In genomic region chr4:7652006-7652405, GRCh38 we compare ENCODE assay signal across 17 cellular contexts.
DNase-seq lines count a peak whose midpoint lies in the region; ATAC-seq, FAIRE-seq and TF ChIP-seq lines count a peak whose summit lies in the region.
"Had no signal": no experiment of that assay in that cellular context is flagged by ENCODE, and none has a peak within 500 bp of the region (broad histone marks: within the 10 kb centered on the region; RNA-seq: fewer than 3 reads in every experiment).

No MANE protein-coding gene starts in this region.

- H3K27ac Mint-ChIP-seq in MCF 10A (ENCODE audit: low read depth, unreplicated experiment): peak overlapping the region; percentile 21
- no peak overlapping the region for H3K27ac Mint-ChIP-seq in activated CD4-positive, alpha-beta T cell treated with anti-CD3 and anti-CD28 coated beads for 36 hours
- H3K27ac Mint-ChIP-seq: activated naive CD4-positive, alpha-beta T cell treated with anti-CD3 and anti-CD28 coated beads for 36 hours; activated T-cell treated with anti-CD3 and anti-CD28 coated beads, Interleukin-2, amount 50 U/mL, for 24 hours had no signal

- peak overlapping the region; percentile 42 for H3K56ac ChIP-seq in mesendoderm (ENCODE audit: low read length)

- no peak for DNase-seq in HTR-8/SVneo (ENCODE audit: insufficient read length, low spot score)
- DNase-seq in MCF 10A (ENCODE audit: unreplicated experiment): no peak
- DNase-seq in mesendoderm: no peak
- DNase-seq in spleen: peak; percentile 60
- no peak for DNase-seq in activated CD4-positive, alpha-beta T cell treated with anti-CD3 and anti-CD28 coated beads for 36 hours
- DNase-seq: activated naive CD4-positive, alpha-beta T cell treated with anti-CD3 and anti-CD28 coated beads for 36 hours; activated T-cell treated with anti-CD3 and anti-CD28 coated beads, Interleukin-2, amount 50 U/mL, for 24 hours; NCI-H1105; NCI-H510A; SW 1271 had no signal

- H3K9me3 ChIP-seq in spleen: no peaks in the 10 kb centered on the region
- H3K9me3 ChIP-seq: ascending aorta, thyroid gland had no signal

- ATAC-seq in activated CD4-positive, alpha-beta T cell treated with anti-CD3 and anti-CD28 coated beads for 36 hours: no peak
- no peak for ATAC-seq in HG03432 (IDR thresholded peaks at IDR 0.05; ENCODE audit: unreplicated experiment)
- no peak for ATAC-seq in GM18861 (IDR thresholded peaks at IDR 0.05; ENCODE audit: unreplicated experiment)
- ATAC-seq: naive thymus-derived CD8-positive, alpha-beta T cell had no signal

- CTCF ChIA-PET in MCF 10A (lab: Yijun Ruan, JAX): interaction anchor here (0.6 to 0.7 kb wide), 2 partner anchors 552 to 889 kb away, joined by 3 read pairs; no protein-coding TSS in a partner anchor
- CTCF ChIA-PET in activated CD4-positive, alpha-beta T cell treated with anti-CD3 and anti-CD28 coated beads for 36 hours (lab: Charles Lee): interaction anchor here (0.6 kb wide), 1 partner anchor 146 kb away, joined by 3 read pairs; no protein-coding TSS in a partner anchor

- H3K27me3 ChIP-seq in mesendoderm (ENCODE audit: insufficient read depth, low read length, poor library complexity) (no peaks in the 10 kb centered on the region), spleen (replicated peaks in 1 of 7) (peaks cover 0 to 64% (median 7%) of the 10 kb centered on the region in 7 donors)
- H3K27me3 ChIP-seq: ascending aorta, hepatocyte, thyroid gland had no signal

- no CpG with 5 or more reads among the region's 8 CpGs for WGBS in mesendoderm (ENCODE audit: extremely low coverage, insufficient coverage, low lambda C conversion rate)
- WGBS in spleen, 5 donors: 72 to 84% (median 79%) methylated on average over 6 to 8 of the region's 8 CpGs

- H3K27ac ChIP-seq in mesendoderm (ENCODE audit: low read depth, low read length) (no peak overlapping the region), spleen (peak overlapping the region in 3 of 8 donors; percentile 40 to 58 (median 43))
- H3K27ac ChIP-seq: ascending aorta, hepatocyte had no signal

- intact Hi-C loops in MCF 10A (cut with micrococcal nuclease) (no loop called here), spleen (cut with DNase I; ENCODE audit: low total_unique reads) (no loop called here)
- intact Hi-C loops in activated CD4-positive, alpha-beta T cell treated with anti-CD3 and anti-CD28 coated beads for 36 hours (cut with DNase I, micrococcal nuclease): no loop called here

- H3K4me3 ChIP-seq in mesendoderm (ENCODE audit: low read length): no peak overlapping the region
- no peak overlapping the region for H3K4me3 ChIP-seq in spleen
- H3K4me3 ChIP-seq: ascending aorta, hepatocyte, thyroid gland had no signal

- BruUV-seq in MCF 10A (replicated peaks; lab: Mats Ljungman, UMichigan): no TSS peak

- no peak overlapping the region for H2BK5ac ChIP-seq in mesendoderm (ENCODE audit: low read length)

- no peak overlapping the region for H2BK15ac ChIP-seq in mesendoderm (replicated peaks; ENCODE audit: low read depth)

- no peak for TF ChIP-seq CTCF in MCF 10A (IDR thresholded peaks at IDR 0.05; ENCODE audit: unreplicated experiment)
- no peak for TF ChIP-seq CTCF in spleen (IDR thresholded peaks at IDR 0.05 in 8 of 11, conservative IDR thresholded peaks at IDR 0.05 in 3 of 11)

- POLR2A ChIA-PET in MCF 10A (lab: Yijun Ruan, JAX): interaction anchor here (0.9 to 1.8 kb wide), 3 partner anchors 22 to 104 kb away, joined by 3 to 7 read pairs (median 4); no protein-coding TSS in a partner anchor
- POLR2A ChIA-PET in activated CD4-positive, alpha-beta T cell treated with anti-CD3 and anti-CD28 coated beads for 36 hours (lab: Charles Lee): interaction anchor here (0.6 kb wide), 1 partner anchor 19 kb away, joined by 3 read pairs; no protein-coding TSS in a partner anchor

- H3K79me1 ChIP-seq in mesendoderm (ENCODE audit: low read length): no peaks in the 10 kb centered on the region

- no peak overlapping the region for H3K4ac ChIP-seq in mesendoderm (ENCODE audit: low read depth, low read length)

- no peak overlapping the region for H4K8ac ChIP-seq in mesendoderm (ENCODE audit: low read depth, low read length)

- peak; percentile 4 for FAIRE-seq in HTR-8/SVneo (lab: Jason Lieb, UNC)
- FAIRE-seq: islet of Langerhans had no signal

- no peaks in the 10 kb centered on the region for H3K27me3 Mint-ChIP-seq in MCF 10A (ENCODE audit: insufficient read depth, unreplicated experiment)
- H3K27me3 Mint-ChIP-seq in activated CD4-positive, alpha-beta T cell treated with anti-CD3 and anti-CD28 coated beads for 36 hours: peaks cover 5% of the 10 kb centered on the region

- H3K79me2 ChIP-seq in mesendoderm (ENCODE audit: control insufficient read depth, insufficient read depth, low read length): no peaks in the 10 kb centered on the region
- H3K79me2 ChIP-seq: hepatocyte had no signal

- H2AK5ac ChIP-seq in mesendoderm (ENCODE audit: low read length): no peak overlapping the region

- no peak overlapping the region for H2BK120ac ChIP-seq in mesendoderm (ENCODE audit: low read depth, low read length)

- H3K36me3 ChIP-seq in mesendoderm (ENCODE audit: control insufficient read depth, insufficient read depth, low read length): no peaks in the 10 kb centered on the region
- no peaks in the 10 kb centered on the region for H3K36me3 ChIP-seq in spleen
- H3K36me3 ChIP-seq: ascending aorta, thyroid gland had no signal

- no peak overlapping the region for H3K18ac ChIP-seq in mesendoderm (ENCODE audit: low read length)

- H3K4me1 Mint-ChIP-seq in MCF 10A (ENCODE audit: insufficient read depth, unreplicated experiment): peaks cover 39% of the 10 kb centered on the region
- H3K4me1 Mint-ChIP-seq in activated CD4-positive, alpha-beta T cell treated with anti-CD3 and anti-CD28 coated beads for 36 hours: peaks cover 18% of the 10 kb centered on the region

- no peaks in the 10 kb centered on the region for H3K36me3 Mint-ChIP-seq in MCF 10A (ENCODE audit: insufficient read depth, unreplicated experiment)
- no peaks in the 10 kb centered on the region for H3K36me3 Mint-ChIP-seq in activated CD4-positive, alpha-beta T cell treated with anti-CD3 and anti-CD28 coated beads for 36 hours (ENCODE audit: low read depth)
- H3K36me3 Mint-ChIP-seq: naive thymus-derived CD8-positive, alpha-beta T cell had no signal

- H3K4me3 Mint-ChIP-seq in MCF 10A (ENCODE audit: unreplicated experiment): no peak overlapping the region
- no peak overlapping the region for H3K4me3 Mint-ChIP-seq in activated CD4-positive, alpha-beta T cell treated with anti-CD3 and anti-CD28 coated beads for 36 hours
- H3K4me3 Mint-ChIP-seq: activated naive CD4-positive, alpha-beta T cell treated with anti-CD3 and anti-CD28 coated beads for 36 hours; activated T-cell treated with anti-CD3 and anti-CD28 coated beads, Interleukin-2, amount 50 U/mL, for 24 hours had no signal

- no peaks in the 10 kb centered on the region for H3K9me3 Mint-ChIP-seq in MCF 10A (ENCODE audit: unreplicated experiment)
- H3K9me3 Mint-ChIP-seq in activated CD4-positive, alpha-beta T cell treated with anti-CD3 and anti-CD28 coated beads for 36 hours (ENCODE audit: low read depth): no peaks in the 10 kb centered on the region
- H3K9me3 Mint-ChIP-seq: activated naive CD4-positive, alpha-beta T cell treated with anti-CD3 and anti-CD28 coated beads for 36 hours; activated T-cell treated with anti-CD3 and anti-CD28 coated beads, Interleukin-2, amount 50 U/mL, for 24 hours had no signal

- no peak overlapping the region for H3K4me2 ChIP-seq in mesendoderm (ENCODE audit: low read length)
- H3K4me2 ChIP-seq: hepatocyte had no signal

- no peak for TF ChIP-seq POLR2A in spleen (IDR thresholded peaks at IDR 0.05)

- H3K4me1 ChIP-seq in mesendoderm (ENCODE audit: control insufficient read depth, low read depth, low read length): no peaks in the 10 kb centered on the region
- peaks cover 9 to 80% (median 40%) of the 10 kb centered on the region in 6 donors for H3K4me1 ChIP-seq in spleen
- H3K4me1 ChIP-seq: ascending aorta had no signal

- no peak overlapping the region for H3K23ac ChIP-seq in mesendoderm (ENCODE audit: low read length)

- no peak overlapping the region for H4K5ac ChIP-seq in mesendoderm (ENCODE audit: low read length)

- H3K9ac ChIP-seq in mesendoderm (ENCODE audit: low read length): no peak overlapping the region
